In the genomic region with DNA sequence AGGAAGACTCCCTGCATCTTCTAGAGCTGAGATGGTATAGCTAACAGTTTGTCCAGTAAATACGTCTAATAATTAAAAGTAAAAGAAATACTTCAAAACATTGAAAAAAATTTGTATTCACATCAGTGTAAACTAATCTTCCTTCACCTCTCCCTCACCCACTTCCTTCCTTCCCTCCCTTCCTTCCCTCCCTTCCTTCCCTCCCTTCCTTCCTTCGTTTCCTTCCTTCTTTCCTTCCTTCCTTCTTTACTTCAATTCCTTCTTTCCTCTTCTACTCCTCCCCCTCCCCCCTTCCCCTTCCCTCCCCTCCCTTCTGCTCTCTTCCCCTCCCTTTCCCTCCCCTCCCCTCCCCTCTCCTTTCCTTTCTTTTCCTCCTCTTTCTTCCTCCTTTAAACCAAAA, we compare ENCODE assay signal across 15 cellular contexts.
"Had no signal": no experiment of that assay in that cellular context is flagged by ENCODE, and none has a peak within 500 bp of the region (broad histone marks: within the 10 kb centered on the region; RNA-seq: fewer than 3 reads in every experiment).

No MANE protein-coding gene starts in this region.

- H3K4me3 ChIP-seq: colonic mucosa, heart right ventricle, lower lobe of right lung, ovary, psoas muscle, testis had no signal

- H3K4me1 ChIP-seq: colonic mucosa, heart right ventricle, lower lobe of right lung, psoas muscle, testis had no signal

- H3K36me3 ChIP-seq: colonic mucosa, heart right ventricle, lower lobe of right lung, ovary had no signal

- DNase-seq: activated CD4-positive, alpha-beta memory T cell treated with anti-CD3 and anti-CD28 coated beads for 36 hours; activated CD4-positive, alpha-beta T cell treated with anti-CD3 and anti-CD28 coated beads for 4 hours; activated naive CD4-positive, alpha-beta T cell treated with Interleukin-2 at 50 U/mL for 16 hours; activated T-cell treated with anti-CD3 and anti-CD28 coated beads, Interleukin-2, amount 50 U/mL, for 24 hours; colonic mucosa; heart right ventricle; lower lobe of right lung; natural killer cell; ovary; psoas muscle; stimulated activated CD4-positive, alpha-beta T cell treated with anti-CD3 and anti-CD28 coated beads, Interleukin-4, amount 100 ng/mL, for 24 hours; testis had no signal

- H3K27ac ChIP-seq: colonic mucosa, heart right ventricle, lower lobe of right lung, ovary, psoas muscle, testis had no signal

- ATAC-seq: heart right ventricle; lower lobe of right lung; natural killer cell; psoas muscle; sciatic nerve; stimulated activated effector memory CD8-positive, alpha-beta T cell treated with anti-CD3 and anti-CD28 coated beads, Interleukin-12 subunit alpha, Interleukin-12 subunit beta, amount 100 ng/mL, for 72 hours; WTC11 had no signal

- H3K9me3 ChIP-seq: colonic mucosa, lower lobe of right lung, ovary, psoas muscle, testis had no signal

- H3K27me3 ChIP-seq: colonic mucosa, ovary, testis had no signal
